Comparison of ENCODE assay signal across 2 cellular contexts in genomic region chr12:113086249-113087164, GRCh38.
TF ChIP-seq lines count a peak whose summit lies in the region.

No MANE protein-coding gene starts in this region.

TF ChIP-seq in H1, 55 proteins besides CTCF, POLR2A, EP300 and RAD21:
- TF ChIP-seq TCF12 (IDR thresholded peaks at IDR 0.05; ENCODE audit: low read depth, low read length) (no peak), MAX (IDR thresholded peaks at IDR 0.05) (peak; percentile 46; the same call in 1 of the 2 replicates), KDM1A (IDR thresholded peaks at IDR 0.05; ENCODE audit: borderline replicate concordance, low read length) (peak; percentile 90), HDAC2 (IDR thresholded peaks at IDR 0.05; ENCODE audit: borderline replicate concordance in 1 of 2, low read depth in 2 of 2, low read length in 2 of 2) (peak in 1 of 2 experiments; percentile 39; a peak in 1 of 4 replicates)

TF ChIP-seq in SK-N-SH treated with all-trans-retinoic acid at 6 μM for 48 hours, 23 proteins besides CTCF, POLR2A, EP300 and RAD21:
- no peak for TF ChIP-seq ZNF565 (CRISPR knock-in tag; conservative IDR thresholded peaks at IDR 0.05; ENCODE audit: low read depth)
- no peak for TF ChIP-seq SNAI2 (CRISPR knock-in tag; IDR thresholded peaks at IDR 0.05)
- TF ChIP-seq TOX (CRISPR knock-in tag; IDR thresholded peaks at IDR 0.05; ENCODE audit: borderline replicate concordance) = no peak
- TF ChIP-seq TSHZ2 (CRISPR knock-in tag; IDR thresholded peaks at IDR 0.05) = no peak
- TF ChIP-seq ISL1 (CRISPR knock-in tag; IDR thresholded peaks at IDR 0.05) = no peak
- no peak for TF ChIP-seq ZNF8 (CRISPR knock-in tag; IDR thresholded peaks at IDR 0.05)
- no peak for TF ChIP-seq PPARA (CRISPR knock-in tag; IDR thresholded peaks at IDR 0.05; ENCODE audit: borderline replicate concordance)
- no peak for TF ChIP-seq ARNTL (CRISPR knock-in tag; IDR thresholded peaks at IDR 0.05; ENCODE audit: borderline replicate concordance, low read depth)
- no peak for TF ChIP-seq ESRRG (CRISPR knock-in tag; IDR thresholded peaks at IDR 0.05)
- TF ChIP-seq POU6F1 (CRISPR knock-in tag; IDR thresholded peaks at IDR 0.05; ENCODE audit: borderline replicate concordance, low read depth) = no peak
- no peak for TF ChIP-seq CSRNP3 (CRISPR knock-in tag; IDR thresholded peaks at IDR 0.05)
- no peak for TF ChIP-seq CREB5 (CRISPR knock-in tag; IDR thresholded peaks at IDR 0.05; ENCODE audit: low read depth)
- no peak for TF ChIP-seq ZFP30 (CRISPR knock-in tag; IDR thresholded peaks at IDR 0.05)
